In genomic region chr12:89309815-89310214, GRCh38 we compare ENCODE assay signal across 23 cellular contexts. TPM values are rescaled to one million over a fixed set of nuclear protein-coding genes. Genes with fewer than 3 reads are reported as not detected.
DNase-seq lines count a peak whose midpoint lies in the region; ATAC-seq lines count a peak whose summit lies in the region.
"Had no signal": no experiment of that assay in that cellular context is flagged by ENCODE, and none has a peak within 500 bp of the region (broad histone marks: within the 10 kb centered on the region; RNA-seq: fewer than 3 reads in every experiment).

No MANE protein-coding gene starts in this region.

- no peaks in the 10 kb centered on the region for H3K79me1 ChIP-seq in mesenchymal stem cell (replicated peaks; ENCODE audit: low read length, poor library complexity, severe bottlenecking)

- H2BK5ac ChIP-seq in mesenchymal stem cell (ENCODE audit: low read depth, low read length, poor library complexity, severe bottlenecking), result no peak overlapping the region

- no peak overlapping the region for H3K18ac ChIP-seq in mesenchymal stem cell (ENCODE audit: low read depth in 1 of 2, low read length in 2 of 2)

- H2BK15ac ChIP-seq in mesenchymal stem cell (ENCODE audit: low read depth, poor library complexity, severe bottlenecking), result no peak overlapping the region

- H4K8ac ChIP-seq in mesenchymal stem cell (ENCODE audit: low read length), result no peak overlapping the region

- no peak overlapping the region for H2BK120ac ChIP-seq in mesenchymal stem cell (ENCODE audit: low read depth, low read length)

- no peak overlapping the region for H3K4ac ChIP-seq in mesenchymal stem cell (ENCODE audit: low read depth in 1 of 2, low read length in 2 of 2)

- no peaks in the 10 kb centered on the region for H3K9me3 ChIP-seq in mesenchymal stem cell (ENCODE audit: control insufficient read depth, low read length)
- H3K9me3 ChIP-seq: neutrophil had no signal

- no peak overlapping the region for H3K23ac ChIP-seq in mesenchymal stem cell (ENCODE audit: low read length in 2 of 2)

- no peak overlapping the region for H3K14ac ChIP-seq in mesenchymal stem cell (ENCODE audit: low read length in 2 of 2)

- no peaks in the 10 kb centered on the region for H3K27me3 ChIP-seq in mesenchymal stem cell (ENCODE audit: control insufficient read depth in 1 of 2, insufficient read depth in 1 of 2, low read length in 2 of 2)
- H3K27me3 ChIP-seq: neutrophil had no signal

- no peak overlapping the region for H3K4me3 ChIP-seq in mesenchymal stem cell (ENCODE audit: insufficient read depth in 1 of 2, low read depth in 1 of 2, low read length in 2 of 2)

- H3K36me3 ChIP-seq in mesenchymal stem cell (ENCODE audit: control insufficient read depth in 1 of 2, insufficient read depth in 2 of 2, low read depth in 1 of 2, low read length in 2 of 2), result no peaks in the 10 kb centered on the region
- H3K36me3 ChIP-seq: neutrophil had no signal

- H3K4me1 ChIP-seq in mesenchymal stem cell (ENCODE audit: control insufficient read depth, insufficient read depth, low read depth, low read length), result peaks cover 4% of the 10 kb centered on the region

- DNase-seq in LHCN-M2 (ENCODE audit: low read depth) (peak; percentile 22), NOMO-1 treated with dmso at 0.1 percent for 144 hours (lab: John Stamatoyannopoulos, UW; ENCODE audit: unreplicated experiment) (peak; percentile 17), mesenchymal stem cell (peak; percentile 46), NCI-H1694 (lab: John Stamatoyannopoulos, UW) (no peak), NCI-H226 (no peak), GOT3 (lab: John Stamatoyannopoulos, UW) (no peak)
- DNase-seq in stimulated activated naive CD8-positive, alpha-beta T cell treated with anti-CD3 and anti-CD28 coated beads, Interleukin-15, Interleukin-2, amounts not matched to agents 100 U/mL and 50 U/mL, for 24 hours, result no peak
- DNase-seq: activated CD4-positive, CD25-positive, alpha-beta regulatory T cell treated with anti-CD3 and anti-CD28 coated beads, Interleukin-2, amount 50 U/mL, for 72 hours; activated CD8-positive, alpha-beta T cell treated with anti-CD3 and anti-CD28 coated beads, Interleukin-2, amount 10 ng/mL, durations not matched to agents 7 days and 5 days; activated naive CD4-positive, alpha-beta T cell treated with Interleukin-2 at 50 U/mL for 16 hours; CD4-positive, CD25-positive, alpha-beta regulatory T cell; central memory CD4-positive, alpha-beta T cell; IMR-90; kidney glomerular epithelial cell; NCI-H2081; NCI-H345; NCI-H748 treated with DMSO at 0.1 percent for 48 hours; SHP77; stimulated activated CD4-positive, alpha-beta T cell treated with anti-CD3 and anti-CD28 coated beads, Interleukin-2, amount 100 ng/mL, for 48 hours; stimulated activated naive CD4-positive, alpha-beta T cell; T-cell had no signal

- H3K9ac ChIP-seq in mesenchymal stem cell (ENCODE audit: low read length), result no peak overlapping the region

- no peak overlapping the region for H3K4me2 ChIP-seq in mesenchymal stem cell (ENCODE audit: low read length, poor library complexity, severe bottlenecking)

- ATAC-seq in stimulated activated naive CD8-positive, alpha-beta T cell treated with anti-CD3 and anti-CD28 coated beads, Interleukin-15, Interleukin-2, amounts not matched to agents 100 U/mL and 50 U/mL, for 24 hours, result peak; percentile 29
- ATAC-seq: activated CD8-positive, alpha-beta T cell treated with anti-CD3 and anti-CD28 coated beads, Interleukin-2, amount 10 ng/mL, durations not matched to agents 7 days and 5 days; HCT116; T-cell had no signal

- no peak overlapping the region for H2AFZ ChIP-seq in mesenchymal stem cell (ENCODE audit: low read depth, low read length)

- 92% methylated on average over 2 of the region's 4 CpGs for WGBS in mesenchymal stem cell

- H2AK5ac ChIP-seq in mesenchymal stem cell (ENCODE audit: low read length, severe bottlenecking), result no peak overlapping the region

- H3K27ac ChIP-seq in mesenchymal stem cell (ENCODE audit: low read length, poor library complexity, severe bottlenecking), result no peak overlapping the region
- H3K27ac ChIP-seq: neutrophil had no signal

- H4K91ac ChIP-seq in mesenchymal stem cell (ENCODE audit: low read length), result no peak overlapping the region

- no peak overlapping the region for H2BK12ac ChIP-seq in mesenchymal stem cell (ENCODE audit: low read length in 2 of 2)

RNA-seq across cellular contexts. Expression of gene DUSP6, which starts 42.5 kb away (rescaled TPM):
- total RNA-seq in LHCN-M2 (2014; rRNA removed), result 28.3 and 31.6 TPM in 2 replicates
- polyA plus RNA-seq in LHCN-M2 (2012), result 5.3 TPM
- polyA plus RNA-seq in mesenchymal stem cell (2013, experiment 1 of 2), result 111 TPM
- 114 TPM for polyA plus RNA-seq in mesenchymal stem cell (2013, experiment 2 of 2)

Comparison
In these comparisons a context has a peak if more than half of its experiments do, and no peak if none do; other contexts are left out.
1. DNase-seq: peak in LHCN-M2 (single experiment), NOMO-1 treated with dmso at 0.1 percent for 144 hours (single experiment) and mesenchymal stem cell (single experiment); none in stimulated activated naive CD8-positive, alpha-beta T cell treated with anti-CD3 and anti-CD28 coated beads, Interleukin-15, Interleukin-2, amounts not matched to agents 100 U/mL and 50 U/mL, for 24 hours (single experiment), NCI-H1694 (single experiment), NCI-H226 (single experiment) and GOT3 (single experiment).